In genomic region chr2:120465989-120466703, GRCh38 we compare ENCODE assay signal across 11 cellular contexts.
DNase-seq lines count a peak whose midpoint lies in the region; ATAC-seq and TF ChIP-seq lines count a peak whose summit lies in the region.
"Had no signal": no experiment of that assay in that cellular context is flagged by ENCODE, and none has a peak within 500 bp of the region (broad histone marks: within the 10 kb centered on the region; RNA-seq: fewer than 3 reads in every experiment).

No MANE protein-coding gene starts in this region.

- ATAC-seq in psoas muscle (no peak), GM21367 (IDR thresholded peaks at IDR 0.05; ENCODE audit: unreplicated experiment) (no peak)
- ATAC-seq: body of pancreas had no signal

- H3K36me3 ChIP-seq in iPS DF 6.9 (ENCODE audit: control insufficient read depth, insufficient read depth, low read length) (no peaks in the 10 kb centered on the region), smooth muscle cell (ENCODE audit: low read depth) (no peaks in the 10 kb centered on the region), prostate gland (no peaks in the 10 kb centered on the region), psoas muscle (ENCODE audit: insufficient read depth in 1 of 2, low read depth in 1 of 2) (no peaks in the 10 kb centered on the region)

- TF ChIP-seq CTCF in smooth muscle cell (IDR thresholded peaks at IDR 0.05; ENCODE audit: borderline replicate concordance, insufficient read depth, poor library complexity, severe bottlenecking) (no peak), prostate gland (IDR thresholded peaks at IDR 0.05) (no peak), psoas muscle (IDR thresholded peaks at IDR 0.05) (no peak)

- H3K4me1 ChIP-seq in iPS DF 6.9 (ENCODE audit: control insufficient read depth, insufficient read depth, low read length) (peaks cover 5% of the 10 kb centered on the region), smooth muscle cell (ENCODE audit: low read depth) (peaks cover 7% of the 10 kb centered on the region), prostate gland (replicated peaks) (peaks cover 5% of the 10 kb centered on the region), psoas muscle (peaks cover 28% of the 10 kb centered on the region)

- TF ChIP-seq POLR2A in prostate gland (IDR thresholded peaks at IDR 0.05), result no peak

- peaks cover 5% of the 10 kb centered on the region for H3F3A ChIP-seq in smooth muscle cell (ENCODE audit: low read depth)

- intact Hi-C loops in prostate gland (cut with DNase I) (no loop called here), psoas muscle (cut with DNase I) (loop anchor here in 1 of 2 donors (5.0 kb wide), 1 partner anchor 36 kb away; no protein-coding TSS in a partner anchor)

- H3K4me3 ChIP-seq in iPS DF 6.9 (ENCODE audit: low read length), result no peak overlapping the region
- H3K4me3 ChIP-seq in smooth muscle cell, result no peak overlapping the region
- H3K4me3 ChIP-seq in prostate gland, result no peak overlapping the region
- H3K4me3 ChIP-seq in psoas muscle, result no peak overlapping the region
- H3K4me3 ChIP-seq: body of pancreas had no signal

- peak overlapping the region; percentile 82 for H2AFZ ChIP-seq in smooth muscle cell (ENCODE audit: low read depth)

- no peaks in the 10 kb centered on the region for H3K79me2 ChIP-seq in smooth muscle cell (ENCODE audit: low read depth)

- WGBS in iPS DF 6.9 (ENCODE audit: insufficient coverage, insufficient read length), result no CpG with 5 or more reads among the region's 25 CpGs
- WGBS in smooth muscle cell (ENCODE audit: low lambda C conversion rate), result 29% methylated on average over 25 of the region's 25 CpGs
- 24% methylated on average over 25 of the region's 25 CpGs for WGBS in prostate gland
- 53 to 66% (median 63%) methylated on average over 25 of the region's 25 CpGs for WGBS in psoas muscle, 3 donors

- H3K9ac ChIP-seq in smooth muscle cell (ENCODE audit: low read depth), result no peak overlapping the region

- peak; percentile 9 for DNase-seq in HT-29 (ENCODE audit: low spot score)
- peak; percentile 97 for DNase-seq in NCI-H345 (lab: John Stamatoyannopoulos, UW)
- DNase-seq in iPS DF 6.9 (ENCODE audit: low read depth, low spot score), result peak; percentile 35
- DNase-seq in smooth muscle cell (lab: John Stamatoyannopoulos, UW; ENCODE audit: unreplicated experiment), result no peak
- DNase-seq in prostate gland (ENCODE audit: low spot score), result no peak
- no peak for DNase-seq in psoas muscle
- DNase-seq: activated CD4-positive, alpha-beta T cell treated with anti-CD3 and anti-CD28 coated beads for 4 hours; CD4-positive, CD25-positive, alpha-beta regulatory T cell; OCI-M1 had no signal

- peaks cover 74% of the 10 kb centered on the region for H3K27me3 ChIP-seq in iPS DF 6.9 (ENCODE audit: control insufficient read depth, insufficient read depth, low read length)
- H3K27me3 ChIP-seq in smooth muscle cell (ENCODE audit: low read depth), result no peaks in the 10 kb centered on the region
- H3K27me3 ChIP-seq in prostate gland (replicated peaks; ENCODE audit: insufficient read depth), result no peaks in the 10 kb centered on the region
- no peaks in the 10 kb centered on the region for H3K27me3 ChIP-seq in psoas muscle (ENCODE audit: insufficient read depth in 3 of 3, low read length in 2 of 3)
- H3K27me3 ChIP-seq: body of pancreas had no signal

- H3K9me3 ChIP-seq in iPS DF 6.9 (ENCODE audit: control insufficient read depth, insufficient read depth, low read length), result no peaks in the 10 kb centered on the region
- H3K9me3 ChIP-seq in smooth muscle cell (replicated peaks; ENCODE audit: low read depth), result no peaks in the 10 kb centered on the region
- H3K9me3 ChIP-seq in prostate gland, result no peaks in the 10 kb centered on the region
- no peaks in the 10 kb centered on the region for H3K9me3 ChIP-seq in psoas muscle
- H3K9me3 ChIP-seq: body of pancreas had no signal

- no peak overlapping the region for H3K27ac ChIP-seq in iPS DF 6.9 (ENCODE audit: low read length)
- H3K27ac ChIP-seq in smooth muscle cell (ENCODE audit: low read depth), result no peak overlapping the region
- no peak overlapping the region for H3K27ac ChIP-seq in prostate gland
- no peak overlapping the region for H3K27ac ChIP-seq in psoas muscle
- H3K27ac ChIP-seq: body of pancreas had no signal

- no peaks in the 10 kb centered on the region for H4K20me1 ChIP-seq in smooth muscle cell (ENCODE audit: low read depth)

- H3K4me2 ChIP-seq in smooth muscle cell, result peak overlapping the region; percentile 41

Comparison
In these comparisons a context has a peak if more than half of its experiments do, and no peak if none do; other contexts are left out.
1. DNase-seq: peak in HT-29 (single experiment), NCI-H345 (single experiment) and iPS DF 6.9 (single experiment); none in smooth muscle cell (single experiment), prostate gland (single experiment) and psoas muscle (0 of 2).